8 cellular contexts compared by ENCODE assay signal in the genomic region with DNA sequence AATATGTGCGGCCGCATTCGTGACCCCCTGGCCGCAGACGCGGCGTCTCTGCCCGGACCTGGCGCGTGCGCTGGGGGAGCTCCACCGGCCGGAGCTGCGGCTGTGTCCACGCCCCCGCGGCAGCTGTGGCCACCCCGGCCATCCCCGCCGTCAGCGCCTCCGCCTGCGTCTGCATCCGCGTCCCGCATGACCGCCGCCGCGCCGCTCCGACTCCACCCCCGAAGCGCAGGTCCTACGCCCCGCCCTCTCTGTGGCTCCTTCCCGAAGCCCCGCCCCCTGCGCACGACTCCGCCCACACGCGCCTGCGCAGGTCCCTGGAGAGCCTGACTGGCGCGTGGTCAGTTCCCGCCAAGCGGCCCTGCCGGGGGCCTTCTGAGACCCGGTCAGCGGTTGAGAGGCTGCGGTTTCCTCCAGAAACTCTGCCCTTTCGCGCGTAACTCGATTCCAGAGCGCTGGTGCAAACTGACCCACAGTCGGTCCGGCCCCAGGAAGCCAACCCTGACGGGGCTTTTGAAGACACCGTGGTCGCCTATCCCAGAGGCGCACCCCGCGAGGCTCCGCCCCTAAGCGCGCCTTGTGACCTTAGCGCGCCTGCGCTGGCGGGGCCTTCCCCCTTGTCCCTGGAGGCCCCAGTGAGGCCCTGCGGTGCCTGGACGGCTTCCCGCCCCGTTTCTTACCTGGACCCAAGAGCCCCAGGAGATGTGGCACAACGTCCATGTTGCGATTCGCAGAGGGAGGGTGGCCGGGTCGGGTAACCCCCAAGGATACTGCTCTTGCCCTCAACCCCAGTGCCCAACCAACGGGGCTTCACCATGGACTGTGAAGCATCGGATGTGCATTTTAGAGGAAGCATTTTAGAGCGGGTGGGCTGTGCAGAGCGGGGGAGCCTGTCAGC. TPM values are rescaled to one million over a fixed set of nuclear protein-coding genes. Genes with fewer than 3 reads are reported as not detected.
A peak's percentile ranks its signal among the peaks of the same experiment; 100 is the strongest.
DNase-seq lines count a peak whose midpoint lies in the region; ATAC-seq and TF ChIP-seq lines count a peak whose summit lies in the region.

A gene with protein sequence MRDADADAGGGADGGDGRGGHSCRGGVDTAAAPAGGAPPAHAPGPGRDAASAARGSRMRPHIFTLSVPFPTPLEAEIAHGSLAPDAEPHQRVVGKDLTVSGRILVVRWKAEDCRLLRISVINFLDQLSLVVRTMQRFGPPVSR (minus strand): TSS at position 554 of the 895 bp plus-strand sequence. CDS start 366 bp downstream, at position 188.

- BruUV-seq in A673 (replicated peaks; lab: Mats Ljungman, UMichigan) (no TSS peak), mammary epithelial cell (replicated peaks; lab: Mats Ljungman, UMichigan) (no TSS peak)

- H2AFZ ChIP-seq in mammary epithelial cell (ENCODE audit: low read depth, low read length) = peak within 1 kb of the TSS; percentile 72

- no peaks in the 10 kb centered on the region for H3K4me1 ChIP-seq in A673 (ENCODE audit: insufficient read depth, low read length, poor library complexity, severe bottlenecking)
- H3K4me1 ChIP-seq in mammary epithelial cell (ENCODE audit: insufficient read depth, low read length) = no peaks in the 10 kb centered on the region
- peaks cover 0 to 26% (median 8%) of the 10 kb centered on the region in 6 donors for H3K4me1 ChIP-seq in spleen

- peak within 1 kb of the TSS; percentile 60 for H3K4me2 ChIP-seq in mammary epithelial cell (ENCODE audit: insufficient read depth, low read depth, low read length)

- H3K9ac ChIP-seq in mammary epithelial cell (ENCODE audit: insufficient read depth, low read length) = no peak within 1 kb of the TSS

- peak within 1 kb of the TSS; percentile 55 for H3K4me3 ChIP-seq in A673 (ENCODE audit: low read depth, low read length, poor library complexity, severe bottlenecking)
- H3K4me3 ChIP-seq in WI38 (ENCODE audit: low read depth, low read length) = peak within 1 kb of the TSS; percentile 53
- H3K4me3 ChIP-seq in mammary epithelial cell (replicated peaks in 1 of 3; ENCODE audit: insufficient read depth in 1 of 3, low read depth in 2 of 3, low read length in 3 of 3) = peak within 1 kb of the TSS; percentile 11 to 56 (median 42)
- peak within 1 kb of the TSS; percentile 18 to 70 (median 46) for H3K4me3 ChIP-seq in spleen

- WGBS in mammary epithelial cell (ENCODE audit: low coverage, missing lambda C conversion rate) = 60% methylated on average over 22 of the region's 85 CpGs
- 1 to 54% (median 3%) methylated on average over 10 to 85 of the region's 85 CpGs for WGBS in spleen, 5 donors

- in situ Hi-C loops in mammary epithelial cell (cut with MboI; ENCODE audit: low sequenced_read_pairs in 2 of 2) = no loop called here

- dilution Hi-C loops in mammary epithelial cell (cut with HindIII; ENCODE audit: low sequenced_read_pairs) = no loop called here

- H3K27ac ChIP-seq in A673 (ENCODE audit: low read depth, low read length, poor library complexity, severe bottlenecking) = peak within 1 kb of the TSS; percentile 41
- no peak within 1 kb of the TSS for H3K27ac ChIP-seq in mammary epithelial cell (ENCODE audit: insufficient read depth, low read depth, low read length)
- peak within 1 kb of the TSS; percentile 75 to 92 (median 88) for H3K27ac ChIP-seq in spleen

- TF ChIP-seq CTCF in A673 (conservative IDR thresholded peaks at IDR 0.05; ENCODE audit: low read depth, low read length) (no peak), WI38 (IDR thresholded peaks at IDR 0.05; ENCODE audit: low read depth, low read length) (no peak), mammary epithelial cell (conservative IDR thresholded peaks at IDR 0.05 in 1 of 2, IDR thresholded peaks at IDR 0.05 in 1 of 2; ENCODE audit: extremely low read depth in 1 of 2, insufficient read depth in 1 of 2, low read depth in 1 of 2, low read length in 2 of 2) (no peak), spleen (IDR thresholded peaks at IDR 0.05 in 8 of 11, conservative IDR thresholded peaks at IDR 0.05 in 3 of 11) (peak in 1 of 11 experiments; percentile 11)

- no peaks in the 10 kb centered on the region for H4K20me1 ChIP-seq in mammary epithelial cell (ENCODE audit: insufficient read depth, low read length)

- ATAC-seq in GM18868 (IDR thresholded peaks at IDR 0.05; ENCODE audit: unreplicated experiment) (peak; percentile 89), HG03103 (IDR thresholded peaks at IDR 0.05; ENCODE audit: low read depth, unreplicated experiment) (peak; percentile 91)

- POLR2A ChIA-PET in A673 (lab: Charles Lee; ENCODE audit: low non-redundant PET) = no interaction called here

- DNase-seq in A673 (ENCODE audit: low spot score) (peak; percentile 86), NCI-H2171 treated with DMSO at 0.1 percent for 48 hours (lab: John Stamatoyannopoulos, UW) (peak; percentile 80), mammary epithelial cell (peak; percentile 77), inferior parietal cortex (ENCODE audit: extremely low spot score) (peak; percentile 85), spleen (peak; percentile 97)

- intact Hi-C loops in A673 (cut with micrococcal nuclease; ENCODE audit: unreplicated experiment) = no loop called here
- intact Hi-C loops in mammary epithelial cell (cut with micrococcal nuclease) = no loop called here
- intact Hi-C loops in spleen (cut with DNase I; ENCODE audit: low total_unique reads) = no loop called here

- H3K9me3 ChIP-seq in A673 (ENCODE audit: low read depth, low read length, poor library complexity, severe bottlenecking) = no peaks in the 10 kb centered on the region
- H3K9me3 ChIP-seq in mammary epithelial cell (replicated peaks; ENCODE audit: insufficient read depth, low read length) = peaks cover 3% of the 10 kb centered on the region
- no peaks in the 10 kb centered on the region for H3K9me3 ChIP-seq in spleen

- H3K27me3 ChIP-seq in A673 (replicated peaks; ENCODE audit: insufficient read depth, low read depth, low read length, poor library complexity) (no peaks in the 10 kb centered on the region), mammary epithelial cell (ENCODE audit: insufficient read depth, low read length) (no peaks in the 10 kb centered on the region), spleen (replicated peaks in 1 of 7) (no peaks in the 10 kb centered on the region)

- no peaks in the 10 kb centered on the region for H3K36me3 ChIP-seq in A673 (ENCODE audit: insufficient read depth, low read length, poor library complexity, severe bottlenecking)
- H3K36me3 ChIP-seq in mammary epithelial cell (ENCODE audit: insufficient read depth, low read length) = no peaks in the 10 kb centered on the region
- H3K36me3 ChIP-seq in spleen = peaks cover 0 to 6% (median 0%) of the 10 kb centered on the region in 6 donors

- CTCF ChIA-PET in A673 (lab: Charles Lee) (no interaction called here), mammary epithelial cell (lab: Charles Lee; ENCODE audit: low non-redundant PET) (no interaction called here)

- peak in 1 of 3 donors; percentile 39 for TF ChIP-seq POLR2A in spleen (IDR thresholded peaks at IDR 0.05)

- H3K79me2 ChIP-seq in mammary epithelial cell (ENCODE audit: insufficient read depth, low read length) = no peaks in the 10 kb centered on the region

RNA-seq across cellular contexts. Expression of the gene that starts here (rescaled TPM):
- total RNA-seq in A673 (2021) (30.4 and 34.6 TPM in 2 replicates), mammary epithelial cell (1 to 10 TPM; 5.3 to 6.5 TPM), spleen (10 to 100 TPM; 11.8 to 25.2 (median 16.7) TPM)
- polyA plus RNA-seq in mammary epithelial cell (7.3 TPM), spleen (10 to 100 TPM; 15.0 to 27.7 (median 27.3) TPM)
- polyA minus RNA-seq in mammary epithelial cell = not detected
